8 cellular contexts compared by ENCODE assay signal in the genomic region with DNA sequence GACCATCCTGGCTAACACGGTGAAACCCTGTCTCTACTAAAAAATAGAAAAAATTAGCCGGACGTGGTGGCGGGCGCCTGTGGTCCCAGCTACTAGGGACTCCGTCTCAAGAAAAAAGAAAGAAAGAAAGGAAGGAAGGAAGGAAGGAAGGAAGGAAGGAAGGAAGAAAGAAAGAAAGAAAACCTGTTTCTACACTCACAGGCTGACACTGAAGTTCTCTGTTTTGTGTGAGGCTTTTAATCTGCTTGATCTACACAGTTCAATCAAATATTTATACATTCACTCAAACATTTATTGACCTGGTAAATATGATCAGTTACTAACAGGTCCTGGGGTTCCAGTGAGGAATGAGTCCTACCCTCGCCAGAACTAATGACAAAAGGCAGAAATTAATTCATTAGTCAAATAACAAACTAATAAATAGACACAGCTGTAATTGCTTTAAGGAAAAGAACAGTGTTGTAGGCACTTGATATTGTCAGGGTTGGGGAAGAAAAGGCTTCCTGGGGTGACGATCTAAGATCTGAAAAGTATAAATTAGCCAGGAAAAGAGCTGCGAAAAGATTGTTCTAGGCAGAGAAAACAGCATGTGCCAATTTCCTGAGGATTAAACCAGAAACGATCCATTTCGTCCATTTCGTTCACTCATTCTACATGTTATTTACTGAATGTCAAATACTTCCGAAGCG. TPM values are rescaled to one million over a fixed set of nuclear protein-coding genes. Genes with fewer than 3 reads are reported as not detected.
DNase-seq lines count a peak whose midpoint lies in the region; ATAC-seq, FAIRE-seq and TF ChIP-seq lines count a peak whose summit lies in the region.

No MANE protein-coding gene starts in this region.

- SMC1A ChIA-PET in GM12878 (lab: Charles Lee; ENCODE audit: uncharacterized antibody, unreplicated experiment), result interaction anchor here (0.6 to 2.9 kb wide), 6 partner anchors 21 to 63 kb away, joined by 3 to 13 read pairs (median 6); a partner anchor contains a TSS

- intact Hi-C loops in heart left ventricle (cut with DNase I) (loop anchor here in 5 of 10 donors (2.0 to 10.0 kb wide), 8 partner anchors 33 to 155 kb away; a partner anchor contains a TSS), left ventricle myocardium superior (cut with micrococcal nuclease) (no loop called here), GM12878 (cut with micrococcal nuclease; ENCODE audit: unreplicated experiment) (loop anchor here (1.0 to 5.0 kb wide), 3 partner anchors 56 to 414 kb away; a partner anchor contains a TSS), upper lobe of right lung (cut with DNase I) (no loop called here)

- CTCF ChIA-PET in GM12878 (lab: Yijun Ruan, JAX), result interaction anchor here (0.6 to 1.8 kb wide), 20 partner anchors 15 to 236 kb away, joined by 3 to 24 read pairs (median 3); a partner anchor contains a TSS

- no peaks in the 10 kb centered on the region for H3K9me3 Mint-ChIP-seq in memory B cell

- H3K4me3 ChIP-seq in heart left ventricle, result peak overlapping the region in 11 of 12 donors; percentile 10 to 97 (median 70)
- H3K4me3 ChIP-seq in GM12878, result peak overlapping the region; percentile 69
- peak overlapping the region; percentile 72 for H3K4me3 ChIP-seq in upper lobe of right lung

- TF ChIP-seq POLR2A in heart left ventricle (IDR thresholded peaks at IDR 0.05), result no peak
- TF ChIP-seq POLR2A in GM12878 (IDR thresholded peaks at IDR 0.05; ENCODE audit: low read depth, low read length), result no peak

- no peak for TF ChIP-seq RAD21 in GM12878 (IDR thresholded peaks at IDR 0.05; ENCODE audit: insufficient read depth, low read depth, low read length)

- TF ChIP-seq EP300 in GM12878 (IDR thresholded peaks at IDR 0.05; ENCODE audit: borderline replicate concordance in 1 of 2, control insufficient read depth in 1 of 2, low read depth in 2 of 2, low read length in 2 of 2), result no peak

- TF ChIP-seq CTCF in heart left ventricle (IDR thresholded peaks at IDR 0.05) (no peak), GM12878 (IDR thresholded peaks at IDR 0.05 in 2 of 3, conservative IDR thresholded peaks at IDR 0.05 in 1 of 3; ENCODE audit: control insufficient read depth in 2 of 3, extremely low read depth in 1 of 3, insufficient read depth in 1 of 3, low read depth in 3 of 3, low read length in 3 of 3) (no peak), upper lobe of right lung (IDR thresholded peaks at IDR 0.05) (no peak)

- peak overlapping the region; percentile 83 for H3K4me3 Mint-ChIP-seq in memory B cell

- H3K27ac ChIP-seq in heart left ventricle, result peak overlapping the region; percentile 73 to 95 (median 88)
- H3K27ac ChIP-seq in GM12878 (ENCODE audit: control insufficient read depth, insufficient read depth), result peak overlapping the region; percentile 84
- peak overlapping the region; percentile 84 for H3K27ac ChIP-seq in upper lobe of right lung

- H3K4me1 ChIP-seq in heart left ventricle (peaks cover 4 to 60% (median 42%) of the 10 kb centered on the region in 12 donors), GM12878 (ENCODE audit: control insufficient read depth, insufficient read depth, low read length) (peaks cover 3% of the 10 kb centered on the region; the same call in 1 of the 2 replicates), upper lobe of right lung (peaks cover 44% of the 10 kb centered on the region)

- in situ Hi-C loops in GM12878 (cut with MboI), result no loop called here

- H4K20me1 ChIP-seq in GM12878 (ENCODE audit: control insufficient read depth, insufficient read depth), result peaks cover 1% of the 10 kb centered on the region; the same call in 1 of the 2 replicates

- POLR2A ChIA-PET in GM12878 (lab: Charles Lee), result interaction anchor here (0.6 to 1.6 kb wide), 16 partner anchors 21 to 638 kb away, joined by 3 to 18 read pairs (median 4); a partner anchor contains a TSS

- peaks cover 74% of the 10 kb centered on the region for H3K79me2 ChIP-seq in GM12878 (ENCODE audit: control insufficient read depth, insufficient read depth, low read length)

- ATAC-seq in heart left ventricle, result no peak
- no peak for ATAC-seq in left ventricle myocardium superior
- no peak for ATAC-seq in GM12878
- ATAC-seq in memory B cell (ENCODE audit: low read depth), result no peak
- no peak for ATAC-seq in upper lobe of right lung
- ATAC-seq in GM18867 (IDR thresholded peaks at IDR 0.05; ENCODE audit: unreplicated experiment), result no peak
- no peak for ATAC-seq in GM21390 (IDR thresholded peaks at IDR 0.05; ENCODE audit: unreplicated experiment)

- DNase-seq in heart left ventricle, result no peak
- no peak for DNase-seq in left ventricle myocardium superior
- DNase-seq in GM12878 (ENCODE audit: low read depth, low spot score), result no peak
- no peak for DNase-seq in memory B cell (ENCODE audit: low spot score in 2 of 2)
- no peak for DNase-seq in upper lobe of right lung
- DNase-seq in 8988T, result no peak

- H3K4me2 ChIP-seq in GM12878 (ENCODE audit: control insufficient read depth, insufficient read depth), result peak overlapping the region; percentile 79

- RAD21 ChIA-PET in GM12878 (lab: Charles Lee; ENCODE audit: unreplicated experiment), result interaction anchor here (0.6 to 1.5 kb wide), 14 partner anchors 8 to 416 kb away, joined by 3 to 17 read pairs (median 4); a partner anchor contains a TSS

- BruUV-seq in GM12878 (replicated peaks; lab: Mats Ljungman, UMichigan), result no TSS peak

- H3K27ac Mint-ChIP-seq in memory B cell, result peak overlapping the region; percentile 97

- peak overlapping the region; percentile 71 for H2AFZ ChIP-seq in GM12878 (ENCODE audit: control insufficient read depth, low read depth, low read length)

- H3K27me3 Mint-ChIP-seq in memory B cell, result no peaks in the 10 kb centered on the region

- 15 to 19% (median 19%) methylated on average over 14 of the region's 14 CpGs for WGBS in heart left ventricle, 4 donors
- 5% methylated on average over 14 of the region's 14 CpGs for WGBS in GM12878 (ENCODE audit: insufficient coverage, insufficient replicate concordance, low lambda C conversion rate, missing lambda C conversion rate)

- FAIRE-seq in GM12878 (lab: Jason Lieb, UNC), result no peak

- H3K36me3 ChIP-seq in heart left ventricle (peaks cover 0 to 10% (median 0%) of the 10 kb centered on the region in 9 donors), GM12878 (ENCODE audit: control insufficient read depth in 2 of 2, insufficient read depth in 2 of 2, low read length in 1 of 2) (peaks cover under 1 to 4% of the 10 kb centered on the region in 2 experiments; a peak in 3 of 4 replicates), upper lobe of right lung (no peaks in the 10 kb centered on the region)

- H3K36me3 Mint-ChIP-seq in memory B cell, result peaks cover 3% of the 10 kb centered on the region

- H3K4me1 Mint-ChIP-seq in memory B cell, result peaks cover 32% of the 10 kb centered on the region

- no peaks in the 10 kb centered on the region for H3K9me3 ChIP-seq in heart left ventricle
- H3K9me3 ChIP-seq in GM12878 (replicated peaks; ENCODE audit: control insufficient read depth, insufficient read depth, low read length), result no peaks in the 10 kb centered on the region
- H3K9me3 ChIP-seq in upper lobe of right lung, result no peaks in the 10 kb centered on the region

- H3K27me3 ChIP-seq in heart left ventricle (no peaks in the 10 kb centered on the region), GM12878 (replicated peaks in 1 of 2; ENCODE audit: control insufficient read depth in 2 of 2, insufficient read depth in 2 of 2, low read length in 1 of 2) (no peaks in the 10 kb centered on the region), upper lobe of right lung (no peaks in the 10 kb centered on the region)

- H3K9ac ChIP-seq in GM12878 (ENCODE audit: control insufficient read depth, insufficient read depth, low read length), result peak overlapping the region; percentile 69

RNA-seq across cellular contexts. Expression of a gene that starts 0.8 kb away (rescaled TPM):
- total RNA-seq in heart left ventricle, result 10 to 100 TPM in 1 of 9 donors, 1 to 10 TPM in 8; 3.0 to 10.7 (median 5.5) TPM
- 1 to 10 TPM; 2.9 to 5.6 TPM for polyA plus RNA-seq in heart left ventricle
- total RNA-seq in left ventricle myocardium superior, result 7.2 TPM
- 40.3 and 57.6 TPM in 2 replicates for total RNA-seq in GM12878 (2013; cell fraction: nucleolus; rRNA removed)
- 33.0 and 37.7 TPM in 2 replicates for total RNA-seq in GM12878 (2014; rRNA removed)
- 27.2 and 28.4 TPM in 2 replicates for total RNA-seq in GM12878 (2014; rRNA removed; fragmentation: Illumina TruSeq; extraction: Trizol)
- total RNA-seq in GM12878 (2021), result 59.8 and 69.1 TPM in 2 replicates
- polyA plus RNA-seq in GM12878 (2011; ENCODE audit: low read depth), result 8.7 TPM
- polyA plus RNA-seq in GM12878 (2011; rRNA removed), result 20.1 and 26.2 TPM in 2 replicates
- polyA plus RNA-seq in GM12878 (2011; cell fraction: cytosol; rRNA removed), result 26.2 and 48.9 TPM in 2 replicates
- 72.7 and 135 TPM in 2 replicates for polyA plus RNA-seq in GM12878 (2011; cell fraction: nucleus; rRNA removed)
- 22.8 and 27.9 TPM in 2 replicates for polyA plus RNA-seq in GM12878 (2012)
- 30.6 and 41.4 TPM in 2 replicates for polyA plus RNA-seq in GM12878 (2014; fragmentation: Illumina TruSeq; extraction: Trizol)
- polyA plus RNA-seq in GM12878 (2014; fragmentation: Nextera tagmentation; extraction: Ambion mirVana), result 1 to 10 TPM; 1.3 to 3.2 TPM
- 62.6 and 69.2 TPM in 2 replicates for polyA plus RNA-seq in GM12878 (2014; rRNA removed)
- 10 to 100 TPM; 41.7 to 47.5 TPM for polyA plus RNA-seq in GM12878 (2016; fragmentation: Nextera tagmentation; extraction: Ambion mirVana)
- polyA minus RNA-seq in GM12878 (2011; rRNA and poly(A)+ RNA removed), result 20.3 and 41.7 TPM in 2 replicates
- polyA minus RNA-seq in GM12878 (2011; cell fraction: cytosol; rRNA and poly(A)+ RNA removed), result 19.2 and 24.8 TPM in 2 replicates
- polyA minus RNA-seq in GM12878 (2011; cell fraction: nucleus; rRNA and poly(A)+ RNA removed), result 23.7 and 47.4 TPM in 2 replicates
- 10.8 TPM for total RNA-seq in upper lobe of right lung

RNA-seq across cellular contexts. Expression of a gene that starts 1.3 kb away (rescaled TPM):
- 10 to 100 TPM; 14.4 to 43.6 (median 22.2) TPM for total RNA-seq in heart left ventricle
- polyA plus RNA-seq in heart left ventricle, result 10 to 100 TPM; 17.3 to 43.3 TPM
- 19.1 TPM for total RNA-seq in left ventricle myocardium superior
- total RNA-seq in GM12878 (2013; cell fraction: nucleolus; rRNA removed), result 38.8 and 43.5 TPM in 2 replicates
- 24.0 and 28.9 TPM in 2 replicates for total RNA-seq in GM12878 (2014; rRNA removed)
- 9.2 and 11.8 TPM in 2 replicates for total RNA-seq in GM12878 (2014; rRNA removed; fragmentation: Illumina TruSeq; extraction: Trizol)
- 41.5 and 47.4 TPM in 2 replicates for total RNA-seq in GM12878 (2021)
- polyA plus RNA-seq in GM12878 (2011; ENCODE audit: low read depth), result 9.3 TPM
- 20.3 and 28.0 TPM in 2 replicates for polyA plus RNA-seq in GM12878 (2011; rRNA removed)
- polyA plus RNA-seq in GM12878 (2011; cell fraction: cytosol; rRNA removed), result 42.5 and 50.8 TPM in 2 replicates
- polyA plus RNA-seq in GM12878 (2011; cell fraction: nucleus; rRNA removed), result 84.7 and 86.6 TPM in 2 replicates
- polyA plus RNA-seq in GM12878 (2012), result 27.3 and 36.9 TPM in 2 replicates
- 1.6 and 9.2 TPM in 2 replicates for polyA plus RNA-seq in GM12878 (2014; fragmentation: Illumina TruSeq; extraction: Trizol)
- polyA plus RNA-seq in GM12878 (2014; fragmentation: Nextera tagmentation; extraction: Ambion mirVana), result 1 to 10 TPM in 1 of 2 experiments, under 1 TPM in 1; 0.93 to 3.0 TPM
- 36.5 and 44.0 TPM in 2 replicates for polyA plus RNA-seq in GM12878 (2014; rRNA removed)
- 10 to 100 TPM; 30.0 to 32.5 TPM for polyA plus RNA-seq in GM12878 (2016; fragmentation: Nextera tagmentation; extraction: Ambion mirVana)
- 16.5 and 39.6 TPM in 2 replicates for polyA minus RNA-seq in GM12878 (2011; rRNA and poly(A)+ RNA removed)
- polyA minus RNA-seq in GM12878 (2011; cell fraction: cytosol; rRNA and poly(A)+ RNA removed), result 19.4 and 21.3 TPM in 2 replicates
- polyA minus RNA-seq in GM12878 (2011; cell fraction: nucleus; rRNA and poly(A)+ RNA removed), result 16.6 and 34.7 TPM in 2 replicates
- total RNA-seq in upper lobe of right lung, result 47.6 TPM

RNA-seq across cellular contexts. Expression of a gene that starts 56.0 kb away (rescaled TPM):
- total RNA-seq in heart left ventricle (100 to 1,000 TPM in 6 of 9 donors, 10 to 100 TPM in 3; 75.1 to 128 (median 109) TPM), left ventricle myocardium superior (127 TPM), GM12878 (2014; rRNA removed) (20.5 and 34.8 TPM in 2 replicates), GM12878 (2014; rRNA removed; fragmentation: Illumina TruSeq; extraction: Trizol) (13.1 and 17.3 TPM in 2 replicates), GM12878 (2021) (49.1 and 50.8 TPM in 2 replicates), upper lobe of right lung (113 TPM)
- polyA plus RNA-seq in heart left ventricle (100 to 1,000 TPM; 127 to 137 TPM), GM12878 (2011; rRNA removed) (15.2 and 29.5 TPM in 2 replicates), GM12878 (2014; fragmentation: Illumina TruSeq; extraction: Trizol) (2.1 and 7.0 TPM in 2 replicates), GM12878 (2014; fragmentation: Nextera tagmentation; extraction: Ambion mirVana) (1 to 10 TPM in 1 of 2 experiments, under 1 TPM in 1; 0.47 to 2.1 TPM), GM12878 (2014; rRNA removed) (38.7 and 49.7 TPM in 2 replicates), GM12878 (2016; fragmentation: Nextera tagmentation; extraction: Ambion mirVana) (1 to 10 TPM; 6.6 to 8.6 TPM)
- 19.1 TPM in 2 replicates for total RNA-seq in GM12878 (2013; cell fraction: nucleolus; rRNA removed)
- polyA plus RNA-seq in GM12878 (2011; ENCODE audit: low read depth), result 19.4 TPM
- 45.4 and 63.7 TPM in 2 replicates for polyA plus RNA-seq in GM12878 (2011; cell fraction: cytosol; rRNA removed)
- 53.6 and 53.9 TPM in 2 replicates for polyA plus RNA-seq in GM12878 (2011; cell fraction: nucleus; rRNA removed)
- 47.6 and 50.6 TPM in 2 replicates for polyA plus RNA-seq in GM12878 (2012)
- 17.4 and 37.1 TPM in 2 replicates for polyA minus RNA-seq in GM12878 (2011; rRNA and poly(A)+ RNA removed)
- polyA minus RNA-seq in GM12878 (2011; cell fraction: cytosol; rRNA and poly(A)+ RNA removed), result 17.5 and 19.0 TPM in 2 replicates
- 7.5 and 9.8 TPM in 2 replicates for polyA minus RNA-seq in GM12878 (2011; cell fraction: nucleus; rRNA and poly(A)+ RNA removed)

RNA-seq across cellular contexts. Expression of a gene that starts 58.3 kb away (rescaled TPM):
- total RNA-seq in heart left ventricle, result 10 to 100 TPM in 7 of 9 donors, 1 to 10 TPM in 2; 8.2 to 23.7 (median 19.0) TPM
- 10 to 100 TPM; 14.4 to 21.9 TPM for polyA plus RNA-seq in heart left ventricle
- 19.2 TPM for total RNA-seq in left ventricle myocardium superior
- total RNA-seq in GM12878 (2013; cell fraction: nucleolus; rRNA removed), result 7.0 and 9.2 TPM in 2 replicates
- 3.5 and 4.2 TPM in 2 replicates for total RNA-seq in GM12878 (2014; rRNA removed)
- total RNA-seq in GM12878 (2014; rRNA removed; fragmentation: Illumina TruSeq; extraction: Trizol), result 6.1 and 7.9 TPM in 2 replicates
- total RNA-seq in GM12878 (2021), result 18.3 and 20.3 TPM in 2 replicates
- polyA plus RNA-seq in GM12878 (2011; ENCODE audit: low read depth), result 8.6 TPM
- polyA plus RNA-seq in GM12878 (2011; rRNA removed), result 3.4 and 7.2 TPM in 2 replicates
- polyA plus RNA-seq in GM12878 (2011; cell fraction: cytosol; rRNA removed), result 12.4 and 18.1 TPM in 2 replicates
- 9.6 and 13.9 TPM in 2 replicates for polyA plus RNA-seq in GM12878 (2011; cell fraction: nucleus; rRNA removed)
- polyA plus RNA-seq in GM12878 (2012), result 11.4 and 16.8 TPM in 2 replicates
- polyA plus RNA-seq in GM12878 (2014; fragmentation: Illumina TruSeq; extraction: Trizol), result 0.70 and 4.8 TPM in 2 replicates
- 1 to 10 TPM in 1 of 2 experiments, under 1 TPM in 1; 0.79 to 4.3 TPM for polyA plus RNA-seq in GM12878 (2014; fragmentation: Nextera tagmentation; extraction: Ambion mirVana)
- polyA plus RNA-seq in GM12878 (2014; rRNA removed), result 10.5 and 11.8 TPM in 2 replicates
- 1 to 10 TPM; 3.7 to 8.5 TPM for polyA plus RNA-seq in GM12878 (2016; fragmentation: Nextera tagmentation; extraction: Ambion mirVana)
- polyA minus RNA-seq in GM12878 (2011; rRNA and poly(A)+ RNA removed), result 7.2 and 15.3 TPM in 2 replicates
- 9.6 and 10.3 TPM in 2 replicates for polyA minus RNA-seq in GM12878 (2011; cell fraction: cytosol; rRNA and poly(A)+ RNA removed)
- 3.6 and 10.1 TPM in 2 replicates for polyA minus RNA-seq in GM12878 (2011; cell fraction: nucleus; rRNA and poly(A)+ RNA removed)
- 29.3 TPM for total RNA-seq in upper lobe of right lung
